In the genomic region with DNA sequence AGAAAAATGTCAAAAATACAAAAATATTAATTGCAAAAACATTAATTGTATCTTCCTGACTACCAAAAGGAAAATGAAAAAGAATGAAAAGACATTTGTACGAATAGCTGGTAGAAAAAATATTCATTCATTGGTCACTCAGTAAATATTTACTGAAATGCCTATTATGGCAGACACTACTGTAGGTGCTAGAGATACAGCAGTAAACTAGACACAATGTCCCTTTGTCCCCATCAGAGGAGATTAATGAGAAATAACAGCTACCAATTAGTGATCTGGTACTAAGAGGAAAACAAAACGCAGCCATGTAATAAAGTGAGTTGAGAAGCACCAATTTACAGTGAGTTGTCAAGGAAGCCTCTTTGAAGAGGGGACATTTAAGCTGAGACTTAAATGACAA, we compare ENCODE assay signal across 25 cellular contexts.
DNase-seq lines count a peak whose midpoint lies in the region; ATAC-seq and TF ChIP-seq lines count a peak whose summit lies in the region.
"Had no signal": no experiment of that assay in that cellular context is flagged by ENCODE, and none has a peak within 500 bp of the region (broad histone marks: within the 10 kb centered on the region; RNA-seq: fewer than 3 reads in every experiment).

No MANE protein-coding gene starts in this region.

- no peaks in the 10 kb centered on the region for H3K27me3 ChIP-seq in PC-3 (ENCODE audit: low read length)
- H3K27me3 ChIP-seq: body of pancreas, esophagus muscularis mucosa, spleen had no signal

- CTCF ChIA-PET in PC-3 (lab: Charles Lee) = no interaction called here

- no TSS peak for BruUV-seq in PC-3 (replicated peaks; lab: Mats Ljungman, UMichigan)

- no peaks in the 10 kb centered on the region for H3K27me3 Mint-ChIP-seq in activated T-helper 2 cell treated with anti-CD3 and anti-CD28 coated beads, Interferon-gamma antibody, Interleukin-2, Interleukin-4, amounts not matched to agents 10 μg/mL and 5 μg/mL and 100 μg/mL, durations not matched to agents 14 hours and 24 hours and 36 hours (ENCODE audit: low read depth)
- H3K27me3 Mint-ChIP-seq: activated naive CD8-positive, alpha-beta T cell treated with anti-CD3 and anti-CD28 coated beads, Interleukin-2, amount 10 ng/mL, durations not matched to agents 7 days and 5 days; CD4-positive, alpha-beta memory T cell had no signal

- H3K9me2 ChIP-seq in PC-3 (replicated peaks; ENCODE audit: low read length) = no peaks in the 10 kb centered on the region

- intact Hi-C loops in left ventricle myocardium superior (cut with micrococcal nuclease) = no loop called here
- intact Hi-C loops in left cardiac atrium (cut with DNase I) = no loop called here
- intact Hi-C loops in PC-3 (cut with micrococcal nuclease) = no loop called here
- intact Hi-C loops in activated T-helper 2 cell treated with anti-CD3 and anti-CD28 coated beads, Interferon-gamma antibody, Interleukin-2, Interleukin-4, amounts not matched to agents 10 μg/mL and 5 μg/mL and 100 μg/mL, durations not matched to agents 14 hours and 24 hours and 36 hours (cut with micrococcal nuclease) = no loop called here

- peaks cover 16% of the 10 kb centered on the region for H3K9me3 Mint-ChIP-seq in activated T-helper 2 cell treated with anti-CD3 and anti-CD28 coated beads, Interferon-gamma antibody, Interleukin-2, Interleukin-4, amounts not matched to agents 10 μg/mL and 5 μg/mL and 100 μg/mL, durations not matched to agents 14 hours and 24 hours and 36 hours
- H3K9me3 Mint-ChIP-seq: activated T-helper 17 cell treated with anti-CD3 and anti-CD28 coated beads, Interleukin-2, amount 50 U/mL, for 72 hours had no signal

- POLR2A ChIA-PET in PC-3 (lab: Charles Lee; ENCODE audit: unreplicated experiment) = interaction anchor here (0.6 kb wide), 1 partner anchor 23 kb away, joined by 3 read pairs; no protein-coding TSS in a partner anchor

- H3K27ac ChIP-seq in PC-3 (ENCODE audit: low read length) (peak overlapping the region; percentile 45), temporal lobe (ENCODE audit: low read depth, low read length) (peak overlapping the region; percentile 20)
- H3K27ac ChIP-seq: body of pancreas, esophagus muscularis mucosa had no signal

- H3K4me1 ChIP-seq in PC-3 (ENCODE audit: insufficient read depth, low read length) = peaks cover 19% of the 10 kb centered on the region

- no peak for TF ChIP-seq CTCF in PC-3 (conservative IDR thresholded peaks at IDR 0.05; ENCODE audit: low read depth, low read length)

- H3F3A ChIP-seq in PC-3 (ENCODE audit: low read length, unreplicated experiment) = no peaks in the 10 kb centered on the region

- no peaks in the 10 kb centered on the region for H3K36me3 ChIP-seq in PC-3 (ENCODE audit: low read depth, low read length)
- H3K36me3 ChIP-seq: esophagus muscularis mucosa had no signal

- ATAC-seq in left ventricle myocardium superior (peak; percentile 34), left cardiac atrium (no peak), PC-3 (peak; percentile 79), HG03520 (IDR thresholded peaks at IDR 0.05; ENCODE audit: unreplicated experiment) (no peak)
- ATAC-seq: activated T-helper 17 cell treated with anti-CD3 and anti-CD28 coated beads, Interleukin-2, amount 50 U/mL, for 72 hours; body of pancreas had no signal

- no peak overlapping the region for H3K4me3 Mint-ChIP-seq in activated T-helper 2 cell treated with anti-CD3 and anti-CD28 coated beads, Interferon-gamma antibody, Interleukin-2, Interleukin-4, amounts not matched to agents 10 μg/mL and 5 μg/mL and 100 μg/mL, durations not matched to agents 14 hours and 24 hours and 36 hours (ENCODE audit: low read depth)
- H3K4me3 Mint-ChIP-seq: activated naive CD8-positive, alpha-beta T cell treated with anti-CD3 and anti-CD28 coated beads, Interleukin-2, amount 10 ng/mL, durations not matched to agents 7 days and 5 days; activated T-helper 17 cell treated with anti-CD3 and anti-CD28 coated beads, Interleukin-2, amount 50 U/mL, for 72 hours; CD4-positive, alpha-beta memory T cell; H9 had no signal

- DNase-seq in left ventricle myocardium superior (no peak), left cardiac atrium (no peak), NCI-H1417 (lab: John Stamatoyannopoulos, UW) (peak; percentile 1 to 96 (median 56)), PC-3 (peak; percentile 33)
- no peak for DNase-seq in activated T-helper 2 cell treated with anti-CD3 and anti-CD28 coated beads, Interferon-gamma antibody, Interleukin-2, Interleukin-4, amounts not matched to agents 10 μg/mL and 5 μg/mL and 100 μg/mL, durations not matched to agents 14 hours and 24 hours and 36 hours (ENCODE audit: low spot score)
- DNase-seq: activated CD4-positive, alpha-beta T cell treated with anti-CD3 and anti-CD28 coated beads, Interleukin-2, amount 50 U/mL, for 1 hour; activated naive CD8-positive, alpha-beta T cell treated with anti-CD3 and anti-CD28 coated beads, Interleukin-2, amount 10 ng/mL, durations not matched to agents 7 days and 5 days; body of pancreas; CD4-positive, alpha-beta memory T cell; DMS79 treated with DMSO at 0.1 percent for 48 hours; effector memory CD4-positive, alpha-beta T cell; H9; Karpas-422; kidney; NCI-H1092; occipital lobe; retina; spleen; stimulated activated CD4-positive, alpha-beta T cell treated with anti-CD3 and anti-CD28 coated beads, Interleukin-4, amount 100 ng/mL, for 1 hour; stimulated activated naive CD4-positive, alpha-beta T cell; T-helper 2 cell had no signal

- peak overlapping the region; percentile 69 for H3K4me2 ChIP-seq in PC-3 (ENCODE audit: low read length)

- H3K79me2 ChIP-seq in PC-3 (ENCODE audit: low read length) = no peaks in the 10 kb centered on the region

- peaks cover 20% of the 10 kb centered on the region for H3K36me3 Mint-ChIP-seq in activated T-helper 2 cell treated with anti-CD3 and anti-CD28 coated beads, Interferon-gamma antibody, Interleukin-2, Interleukin-4, amounts not matched to agents 10 μg/mL and 5 μg/mL and 100 μg/mL, durations not matched to agents 14 hours and 24 hours and 36 hours (ENCODE audit: low read depth)

- H3K9ac ChIP-seq in PC-3 (ENCODE audit: low read length) = no peak overlapping the region

- H2AFZ ChIP-seq in PC-3 (ENCODE audit: low read length) = peak overlapping the region; percentile 46; the same call in 1 of the 2 replicates

- no peaks in the 10 kb centered on the region for H3K9me3 ChIP-seq in PC-3 (ENCODE audit: low read length)
- H3K9me3 ChIP-seq: esophagus muscularis mucosa had no signal

- H3K4me1 Mint-ChIP-seq in activated T-helper 2 cell treated with anti-CD3 and anti-CD28 coated beads, Interferon-gamma antibody, Interleukin-2, Interleukin-4, amounts not matched to agents 10 μg/mL and 5 μg/mL and 100 μg/mL, durations not matched to agents 14 hours and 24 hours and 36 hours (ENCODE audit: low read depth) = peaks cover 11% of the 10 kb centered on the region
- H3K4me1 Mint-ChIP-seq: activated T-helper 17 cell treated with anti-CD3 and anti-CD28 coated beads, Interleukin-2, amount 50 U/mL, for 72 hours; CD4-positive, alpha-beta memory T cell had no signal

- H3K27ac Mint-ChIP-seq in activated T-helper 2 cell treated with anti-CD3 and anti-CD28 coated beads, Interferon-gamma antibody, Interleukin-2, Interleukin-4, amounts not matched to agents 10 μg/mL and 5 μg/mL and 100 μg/mL, durations not matched to agents 14 hours and 24 hours and 36 hours = no peak overlapping the region
- H3K27ac Mint-ChIP-seq: activated naive CD8-positive, alpha-beta T cell treated with anti-CD3 and anti-CD28 coated beads, Interleukin-2, amount 10 ng/mL, durations not matched to agents 7 days and 5 days; activated T-helper 17 cell treated with anti-CD3 and anti-CD28 coated beads, Interleukin-2, amount 50 U/mL, for 72 hours; CD4-positive, alpha-beta memory T cell; H9 had no signal

- H3K4me3 ChIP-seq in PC-3 (ENCODE audit: low read length) = peak overlapping the region; percentile 44; the same call in 1 of the 2 replicates
- H3K4me3 ChIP-seq: body of pancreas, esophagus muscularis mucosa, spleen had no signal

- H4K20me1 ChIP-seq in PC-3 (ENCODE audit: low read length) = no peaks in the 10 kb centered on the region

Comparison
In these comparisons a context has a peak if more than half of its experiments do, and no peak if none do; other contexts are left out.
1. ATAC-seq: peak in left ventricle myocardium superior (single experiment) and PC-3 (single experiment); none in left cardiac atrium (0 of 2) and HG03520 (single experiment).
2. DNase-seq: peak in NCI-H1417 (3 of 3) and PC-3 (single experiment); none in left ventricle myocardium superior (single experiment), left cardiac atrium (single experiment) and activated T-helper 2 cell treated with anti-CD3 and anti-CD28 coated beads, Interferon-gamma antibody, Interleukin-2, Interleukin-4, amounts not matched to agents 10 μg/mL and 5 μg/mL and 100 μg/mL, durations not matched to agents 14 hours and 24 hours and 36 hours (single experiment).